In the genomic region with DNA sequence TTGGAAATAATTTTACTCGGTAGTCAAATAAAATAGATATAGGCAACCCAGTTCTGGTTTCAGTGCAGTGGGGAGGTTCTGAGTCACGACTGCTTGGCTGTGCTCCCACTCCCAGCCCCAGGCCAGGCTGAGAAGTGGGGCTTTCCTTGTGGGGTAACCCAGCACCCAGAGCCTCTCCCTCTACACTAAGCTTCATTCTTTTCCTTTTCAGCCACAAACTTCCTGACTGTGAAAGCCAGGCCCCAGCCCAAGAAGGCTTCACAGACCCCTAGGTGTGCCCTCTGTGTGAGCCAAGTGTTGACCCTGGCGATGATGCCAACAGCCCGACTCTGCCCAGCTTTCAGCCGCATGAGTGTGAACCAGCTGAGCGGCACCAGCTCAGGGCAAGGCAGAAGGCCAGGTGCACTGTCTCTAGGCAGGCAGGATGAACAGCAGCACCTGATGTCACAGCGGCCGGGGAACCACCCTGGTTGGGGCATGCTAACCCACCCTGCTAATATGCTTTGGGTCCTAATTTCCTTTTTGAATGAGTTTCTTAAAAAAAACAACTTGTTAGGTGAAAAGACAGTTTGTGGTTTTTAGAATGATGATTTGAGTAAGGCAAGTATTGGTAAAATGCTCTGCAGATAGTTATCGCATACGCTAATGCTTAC, we compare ENCODE assay signal across 8 cellular contexts. TPM values are rescaled to one million over a fixed set of nuclear protein-coding genes. Genes with fewer than 3 reads are reported as not detected.
DNase-seq lines count a peak whose midpoint lies in the region; ATAC-seq and TF ChIP-seq lines count a peak whose summit lies in the region.

No MANE protein-coding gene starts in this region.

- no peaks in the 10 kb centered on the region for H4K20me1 ChIP-seq in PC-3 (ENCODE audit: low read length)

- ATAC-seq in GM18511 (IDR thresholded peaks at IDR 0.05; ENCODE audit: unreplicated experiment), result peak; percentile 90
- ATAC-seq in HG02852 (IDR thresholded peaks at IDR 0.05; ENCODE audit: unreplicated experiment), result peak; percentile 87
- ATAC-seq in PC-3, result peak; percentile 88
- ATAC-seq in heart right ventricle, result peak in 4 of 8 donors; percentile 11 to 54 (median 35)

- H3K4me3 ChIP-seq in PC-3 (ENCODE audit: low read length), result peak overlapping the region; percentile 29; the same call in 1 of the 2 replicates
- H3K4me3 ChIP-seq in heart right ventricle, result no peak overlapping the region

- POLR2A ChIA-PET in PC-3 (lab: Charles Lee; ENCODE audit: unreplicated experiment), result no interaction called here

- CTCF ChIA-PET in PC-3 (lab: Charles Lee), result interaction anchor here (0.6 to 1.2 kb wide), 3 partner anchors 9 to 67 kb away, joined by 3 to 4 read pairs (median 4); no protein-coding TSS in a partner anchor

- BruUV-seq in PC-3 (replicated peaks; lab: Mats Ljungman, UMichigan), result no TSS peak

- TF ChIP-seq CTCF in PC-3 (conservative IDR thresholded peaks at IDR 0.05; ENCODE audit: low read depth, low read length) (no peak), heart right ventricle (IDR thresholded peaks at IDR 0.05) (no peak)

- no peak overlapping the region for H3K9ac ChIP-seq in PC-3 (ENCODE audit: low read length)

- peaks cover 30% of the 10 kb centered on the region for H3K4me1 ChIP-seq in PC-3 (ENCODE audit: insufficient read depth, low read length)
- H3K4me1 ChIP-seq in heart right ventricle, result peaks cover 25 to 58% (median 48%) of the 10 kb centered on the region in 9 donors

- H3K4me2 ChIP-seq in PC-3 (ENCODE audit: low read length), result peak overlapping the region; percentile 70

- intact Hi-C loops in PC-3 (cut with micrococcal nuclease), result no loop called here
- intact Hi-C loops in heart right ventricle (cut with DNase I), result loop anchor here in 2 of 10 donors (5.0 kb wide), 1 partner anchor 67 kb away; no protein-coding TSS in a partner anchor

- WGBS in heart right ventricle, 2 donors, result 54 to 58% methylated on average over 10 of the region's 10 CpGs

- no peaks in the 10 kb centered on the region for H3K27me3 ChIP-seq in PC-3 (ENCODE audit: low read length)
- H3K27me3 ChIP-seq in heart right ventricle, result no peaks in the 10 kb centered on the region

- H3K27ac ChIP-seq in PC-3 (ENCODE audit: low read length) (peak overlapping the region; percentile 63), heart right ventricle (peak overlapping the region in 9 of 10 donors; percentile 58 to 100 (median 98))

- peak overlapping the region; percentile 52 for H2AFZ ChIP-seq in PC-3 (ENCODE audit: low read length)

- no peaks in the 10 kb centered on the region for H3K36me3 ChIP-seq in PC-3 (ENCODE audit: low read depth, low read length)
- H3K36me3 ChIP-seq in heart right ventricle, result no peaks in the 10 kb centered on the region

- peaks cover 9% of the 10 kb centered on the region for H3F3A ChIP-seq in PC-3 (ENCODE audit: low read length, unreplicated experiment)

- H3K79me2 ChIP-seq in PC-3 (ENCODE audit: low read length), result no peaks in the 10 kb centered on the region

- H3K9me3 ChIP-seq in PC-3 (ENCODE audit: low read length), result no peaks in the 10 kb centered on the region
- no peaks in the 10 kb centered on the region for H3K9me3 ChIP-seq in heart right ventricle

- no peaks in the 10 kb centered on the region for H3K9me2 ChIP-seq in PC-3 (replicated peaks; ENCODE audit: low read length)

- DNase-seq in PC-3 (peak; percentile 70), activated gamma-delta T cell (lab: John Stamatoyannopoulos, UW) (peak; percentile 58), heart right ventricle (peak in 1 of 2 donors; percentile 43), Ammon's horn (ENCODE audit: low spot score) (no peak), NCI-H1694 (lab: John Stamatoyannopoulos, UW) (no peak)
- DNase-seq in stimulated activated CD4-positive, alpha-beta T cell treated with anti-CD3 and anti-CD28 coated beads, TNF-alpha, amount 100 ng/mL, for 1 hour (ENCODE audit: low read depth in 3 of 3, low spot score in 1 of 3), result peak; percentile 55 to 68 (median 58)

RNA-seq across cellular contexts. Expression of a gene that starts 42.2 kb away (rescaled TPM):
- 14.7 and 19.4 TPM in 2 replicates for total RNA-seq in PC-3 (2014; rRNA removed)
- 1 to 10 TPM; 2.8 to 8.5 (median 6.4) TPM for total RNA-seq in heart right ventricle
- 10 to 100 TPM in 1 of 2 donors, 1 to 10 TPM in 1; 6.8 to 11.3 TPM for polyA plus RNA-seq in heart right ventricle

RNA-seq across cellular contexts. Expression of a gene that starts 52.6 kb away (rescaled TPM):
- total RNA-seq in PC-3 (2014; rRNA removed) (37.4 and 39.4 TPM in 2 replicates), heart right ventricle (100 to 1,000 TPM in 2 of 10 donors, 10 to 100 TPM in 8; 76.4 to 138 (median 86.3) TPM)
- 10 to 100 TPM; 31.2 to 31.7 TPM for polyA plus RNA-seq in heart right ventricle

Comparison
In these comparisons a context has a peak if more than half of its experiments do, and no peak if none do; other contexts are left out.
1. DNase-seq: peak in PC-3 (single experiment), activated gamma-delta T cell (single experiment) and stimulated activated CD4-positive, alpha-beta T cell treated with anti-CD3 and anti-CD28 coated beads, TNF-alpha, amount 100 ng/mL, for 1 hour (3 of 3); none in Ammon's horn (single experiment) and NCI-H1694 (single experiment).